Comparison of ENCODE assay signal across 1 cellular context in genomic region chr11:73907191-73907590, GRCh38.
TF ChIP-seq lines count a peak whose summit lies in the region.

No MANE protein-coding gene starts in this region.

TF ChIP-seq in K562, 482 proteins besides CTCF, POLR2A, EP300 and RAD21:
- no peak for TF ChIP-seq ZNF217 (CRISPR knock-in tag; IDR thresholded peaks at IDR 0.05)
- peak; percentile 69 for TF ChIP-seq FOSL1 (tag; conservative IDR thresholded peaks at IDR 0.05)
- no peak for TF ChIP-seq TARDBP (IDR thresholded peaks at IDR 0.05)
- TF ChIP-seq NR2C2 (CRISPR knock-in tag; IDR thresholded peaks at IDR 0.05) = no peak
- peak; percentile 8; the same call in 1 of the 2 replicates for TF ChIP-seq NR2C2 (tag; IDR thresholded peaks at IDR 0.05)
- no peak for TF ChIP-seq SFPQ (IDR thresholded peaks at IDR 0.05; ENCODE audit: low read depth, low read length)
- TF ChIP-seq JUND (IDR thresholded peaks at IDR 0.05; ENCODE audit: borderline replicate concordance, low read depth, low read length) = peak; percentile 56; the same call in 1 of the 2 replicates
- TF ChIP-seq JUND (tag; IDR thresholded peaks at IDR 0.05; ENCODE audit: borderline replicate concordance, low read depth, low read length) = no peak; the same call in 2 of the 3 replicates
- TF ChIP-seq ATF3 (IDR thresholded peaks at IDR 0.05) = peak; percentile 61
- TF ChIP-seq ATF3 (CRISPR knock-in tag; conservative IDR thresholded peaks at IDR 0.05) = no peak
- no peak for TF ChIP-seq FOXA1 (IDR thresholded peaks at IDR 0.05; ENCODE audit: borderline replicate concordance)
- peak; percentile 35; the same call in 1 of the 2 replicates for TF ChIP-seq CEBPG (CRISPR knock-in tag; IDR thresholded peaks at IDR 0.05)
- TF ChIP-seq CEBPG (tag; conservative IDR thresholded peaks at IDR 0.05 in 1 of 2, IDR thresholded peaks at IDR 0.05 in 1 of 2) = peak in 1 of 2 experiments; percentile 46; a peak in 1 of 4 replicates
- no peak for TF ChIP-seq MEF2D (tag; conservative IDR thresholded peaks at IDR 0.05; ENCODE audit: low read depth)
- no peak for TF ChIP-seq SPI1 (IDR thresholded peaks at IDR 0.05; ENCODE audit: borderline replicate concordance, low read depth, low read length)
- no peak for TF ChIP-seq ELK3 (CRISPR knock-in tag; IDR thresholded peaks at IDR 0.05)
- TF ChIP-seq ZBTB33 (CRISPR knock-in tag; IDR thresholded peaks at IDR 0.05) = peak; percentile 63; the same call in 1 of the 2 replicates
- no peak for TF ChIP-seq THAP12 (CRISPR knock-in tag; IDR thresholded peaks at IDR 0.05)
- TF ChIP-seq JUN (IDR thresholded peaks at IDR 0.05; ENCODE audit: borderline replicate concordance, low read depth, low read length) = 0 out of 2 replicates have a peak, but pooled peaks have one; percentile 29
- TF ChIP-seq JUN (CRISPR knock-in tag; IDR thresholded peaks at IDR 0.05; ENCODE audit: borderline replicate concordance) = no peak
